ENCODE assay signal across 8 cellular contexts in the genomic region with DNA sequence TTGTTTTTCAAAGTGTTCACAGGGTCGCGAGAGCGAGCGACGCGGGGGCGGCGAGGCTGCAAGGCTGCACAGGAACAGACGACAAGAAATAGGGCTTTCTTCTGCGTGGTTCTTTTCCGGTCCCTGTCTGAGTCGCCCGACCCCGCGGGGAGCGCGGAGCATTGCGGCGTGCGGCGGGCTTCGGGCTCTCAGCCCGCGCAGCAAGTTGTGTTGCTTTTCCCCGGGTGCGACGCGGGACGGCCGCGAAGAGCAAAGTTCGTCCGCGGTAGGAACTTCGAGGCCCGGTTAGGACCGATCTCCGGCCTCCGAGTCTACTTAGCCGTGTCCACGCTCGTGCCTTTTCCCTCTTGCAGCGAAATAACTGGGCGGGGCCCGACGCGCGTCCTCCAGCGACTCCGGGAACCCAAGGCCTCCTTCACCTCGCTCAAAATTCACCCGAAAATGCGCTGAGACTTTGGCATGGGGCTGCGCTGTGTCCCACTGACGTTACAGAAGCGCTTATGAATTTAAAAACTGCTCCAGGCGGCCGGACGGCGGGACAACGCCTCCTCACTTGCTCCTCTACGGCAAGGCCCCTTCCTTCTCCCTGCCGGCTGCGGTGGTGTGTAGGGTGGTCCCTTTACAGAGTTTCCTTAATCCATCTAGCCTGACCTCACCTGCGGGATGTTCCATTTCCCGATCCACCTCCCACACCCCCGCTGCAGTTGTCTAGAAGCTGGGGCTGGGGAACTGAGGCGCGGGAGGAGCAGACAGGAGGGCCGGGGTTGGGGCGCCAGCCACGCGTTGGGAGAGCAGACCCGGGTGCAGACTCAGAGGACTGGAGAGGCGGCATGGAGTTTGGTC. TPM values are rescaled to one million over a fixed set of nuclear protein-coding genes. Genes with fewer than 3 reads are reported as not detected.
A peak's percentile ranks its signal among the peaks of the same experiment; 100 is the strongest.
DNase-seq lines count a peak whose midpoint lies in the region; ATAC-seq and FAIRE-seq lines count a peak whose summit lies in the region.

No MANE protein-coding gene starts in this region.

- H3K27ac ChIP-seq in HUES48 (ENCODE audit: low read depth, low read length) (no peak overlapping the region), small intestine (ENCODE audit: low read depth in 1 of 2, low read length in 1 of 2) (peak overlapping the region in 1 of 2 donors; percentile 27)

- H3K4me1 ChIP-seq in HUES48 (ENCODE audit: control insufficient read depth, insufficient read depth, low read length) (peaks cover 13% of the 10 kb centered on the region), small intestine (ENCODE audit: control insufficient read depth in 2 of 2, insufficient read depth in 1 of 2, low read depth in 1 of 2, low read length in 1 of 2) (peaks cover 0 to 4% of the 10 kb centered on the region in 2 donors)

- H3K36me3 ChIP-seq in HUES48 (ENCODE audit: control insufficient read depth, insufficient read depth, low read length) (peaks cover 6% of the 10 kb centered on the region; the same call in 1 of the 2 replicates), small intestine (ENCODE audit: control insufficient read depth in 2 of 2, insufficient read depth in 2 of 2, low read length in 2 of 2) (no peaks in the 10 kb centered on the region)

- intact Hi-C loops in left ventricle myocardium superior (cut with micrococcal nuclease), result no loop called here

- 3 to 7% (median 5%) methylated on average over 73 to 75 of the region's 75 CpGs for WGBS in small intestine, 3 donors

- H3K9ac ChIP-seq in HUES48 (ENCODE audit: low read depth, low read length), result peak overlapping the region; percentile 20; the same call in 1 of the 2 replicates

- H3K9me3 ChIP-seq in HUES48 (ENCODE audit: control insufficient read depth, insufficient read depth, low read length) (no peaks in the 10 kb centered on the region), small intestine (ENCODE audit: control insufficient read depth, low read depth) (no peaks in the 10 kb centered on the region)

- peaks cover 51% of the 10 kb centered on the region for H3K27me3 ChIP-seq in HUES48 (ENCODE audit: control insufficient read depth, insufficient read depth, low read length)
- peaks cover 0 to 10% of the 10 kb centered on the region in 2 donors for H3K27me3 ChIP-seq in small intestine (ENCODE audit: control insufficient read depth in 2 of 2, insufficient read depth in 2 of 2, low read length in 2 of 2)

- ATAC-seq in left ventricle myocardium superior (no peak), HG02798 (IDR thresholded peaks at IDR 0.05; ENCODE audit: poor library complexity, unreplicated experiment) (no peak)

- H3K4me3 ChIP-seq in HUES48 (ENCODE audit: low read depth, low read length), result peak overlapping the region; percentile 66
- H3K4me3 ChIP-seq in small intestine (ENCODE audit: low read depth in 1 of 2, low read length in 2 of 2), result peak overlapping the region; percentile 35 to 81

- no peak for FAIRE-seq in small intestine (lab: Jason Lieb, UNC)

- DNase-seq in activated T-cell treated with anti-CD3 and anti-CD28 coated beads, Interleukin-2, amount 50 U/mL, for 48 hours, result peak; percentile 62 to 63
- DNase-seq in left ventricle myocardium superior (peak; percentile 46), small intestine (peak; percentile 54), NCI-H1694 treated with DMSO at 0.1 percent for 48 hours (lab: John Stamatoyannopoulos, UW) (no peak), inferior parietal cortex (ENCODE audit: extremely low spot score) (no peak), SW480 (ENCODE audit: low spot score) (no peak)

RNA-seq across cellular contexts. Expression of gene BCL2L11, which starts 1.5 kb away (rescaled TPM):
- 10.1 TPM for total RNA-seq in left ventricle myocardium superior
- polyA plus RNA-seq in small intestine, result 10 to 100 TPM in 2 of 3 donors, 1 to 10 TPM in 1; 8.5 to 10.8 (median 10.3) TPM

Comparison
In these comparisons a context has a peak if more than half of its experiments do, and no peak if none do; other contexts are left out.
1. DNase-seq: peak in activated T-cell treated with anti-CD3 and anti-CD28 coated beads, Interleukin-2, amount 50 U/mL, for 48 hours (2 of 2), left ventricle myocardium superior (single experiment) and small intestine (single experiment); none in NCI-H1694 treated with DMSO at 0.1 percent for 48 hours (single experiment), inferior parietal cortex (single experiment) and SW480 (single experiment).